ENCODE assay signal across 8 cellular contexts in the genomic region with DNA sequence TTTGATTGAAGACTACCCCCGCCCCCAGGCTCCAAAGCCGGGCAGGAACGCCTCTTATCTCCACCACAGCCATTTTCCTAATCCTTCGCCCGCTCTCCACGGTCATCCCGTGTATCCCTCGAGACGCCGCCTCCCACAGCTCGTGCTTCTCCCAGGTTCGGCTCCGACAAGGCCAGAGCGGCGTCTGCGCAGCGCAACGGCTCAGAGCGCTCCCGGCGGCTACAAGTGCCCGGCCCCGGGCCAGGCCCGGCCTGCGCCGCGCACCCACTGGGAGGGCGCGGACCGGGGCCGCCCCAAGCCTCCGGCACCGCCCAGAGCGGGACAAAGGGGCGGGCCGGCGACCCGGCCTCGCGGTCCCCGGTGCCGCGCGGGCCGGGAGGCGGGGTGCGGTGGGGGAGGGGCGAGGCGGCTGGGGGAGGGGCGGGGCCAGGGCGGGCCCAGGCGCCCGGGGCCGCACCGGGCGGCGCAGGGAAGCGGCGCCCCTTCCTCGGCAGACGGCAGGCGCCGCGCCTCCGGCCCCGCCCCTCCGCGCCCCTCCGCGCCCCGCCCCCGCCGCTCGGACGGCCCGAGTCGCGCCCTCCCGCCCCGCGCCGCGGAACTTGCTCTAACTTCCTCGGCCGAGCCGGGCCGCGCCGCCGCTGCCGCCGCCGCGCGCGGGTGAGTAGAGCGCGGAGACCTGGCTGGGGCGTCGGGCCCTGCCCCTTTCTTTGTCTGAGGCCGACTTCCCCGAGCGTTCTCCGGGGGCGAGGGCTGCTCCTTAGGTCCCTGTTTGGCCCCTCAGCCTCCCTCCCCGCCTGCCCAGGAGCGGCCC. TPM values are rescaled to one million over a fixed set of nuclear protein-coding genes. Genes with fewer than 3 reads are reported as not detected.
DNase-seq lines count a peak whose midpoint lies in the region; ATAC-seq and TF ChIP-seq lines count a peak whose summit lies in the region.

A gene with protein sequence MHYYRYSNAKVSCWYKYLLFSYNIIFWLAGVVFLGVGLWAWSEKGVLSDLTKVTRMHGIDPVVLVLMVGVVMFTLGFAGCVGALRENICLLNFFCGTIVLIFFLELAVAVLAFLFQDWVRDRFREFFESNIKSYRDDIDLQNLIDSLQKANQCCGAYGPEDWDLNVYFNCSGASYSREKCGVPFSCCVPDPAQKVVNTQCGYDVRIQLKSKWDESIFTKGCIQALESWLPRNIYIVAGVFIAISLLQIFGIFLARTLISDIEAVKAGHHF (plus strand): TSS at position 596 of the 811 bp plus-strand sequence. CDS start 34,924 bp downstream, outside the sequence.

- H3K4me3 ChIP-seq in DND-41 (ENCODE audit: low read depth in 1 of 2, low read length in 2 of 2) (peak within 1 kb of the TSS; percentile 72 to 86), IMR-90 (ENCODE audit: insufficient read depth, low read depth, low read length) (peak within 1 kb of the TSS; percentile 73), parathyroid adenoma (ENCODE audit: low read depth, low read length) (peak within 1 kb of the TSS; percentile 60), upper lobe of left lung (peak within 1 kb of the TSS; percentile 87 to 98 (median 94))

- H4K8ac ChIP-seq in IMR-90 (ENCODE audit: low read depth in 2 of 2, low read length in 2 of 2): peak within 1 kb of the TSS; percentile 83 to 84

- peak within 1 kb of the TSS; percentile 11; the same call in 1 of the 3 replicates for H2BK15ac ChIP-seq in IMR-90 (ENCODE audit: low read depth, low read length)

- WGBS in IMR-90 (ENCODE audit: extremely low coverage in 2 of 2, insufficient read length in 1 of 2), 2 experiments: 3% methylated on average over 16 of the region's 107 CpGs; no CpG with 5 or more reads in 1 of the 2 experiments
- 0 to 1% (median 1%) methylated on average over 51 to 95 of the region's 107 CpGs for WGBS in adipose tissue, 3 donors
- 3 to 4% methylated on average over 18 to 33 of the region's 107 CpGs for WGBS in upper lobe of left lung, 2 donors

- H3K9ac ChIP-seq in DND-41 (ENCODE audit: low read depth, low read length) (peak within 1 kb of the TSS; percentile 90), IMR-90 (ENCODE audit: low read depth, low read length) (peak within 1 kb of the TSS; percentile 84), parathyroid adenoma (peak within 1 kb of the TSS; percentile 73)

- intact Hi-C loops in IMR-90 (cut with micrococcal nuclease) (no loop called here), Right ventricle myocardium superior (cut with DNase I) (no loop called here)

- peak within 1 kb of the TSS; percentile 47; the same call in 1 of the 2 replicates for H3K56ac ChIP-seq in IMR-90 (ENCODE audit: extremely low read depth, insufficient read depth, low read length)

- TF ChIP-seq POLR2A in IMR-90 (IDR thresholded peaks at IDR 0.05; ENCODE audit: low read depth, low read length) (no peak; the same call in 1 of the 2 replicates), upper lobe of left lung (IDR thresholded peaks at IDR 0.05) (peak in 3 of 4 donors; percentile 54 to 86 (median 76))

- H4K20me1 ChIP-seq in DND-41 (ENCODE audit: insufficient read depth, low read length) (peaks cover 30% of the 10 kb centered on the region), IMR-90 (ENCODE audit: insufficient read depth, low read length) (peaks cover 31% of the 10 kb centered on the region)

- H3K36me3 ChIP-seq in DND-41 (ENCODE audit: insufficient read depth, low read length): no peaks in the 10 kb centered on the region; the same call in 1 of the 2 replicates
- no peaks in the 10 kb centered on the region; the same call in 1 of the 2 replicates for H3K36me3 ChIP-seq in IMR-90 (ENCODE audit: control insufficient read depth, insufficient read depth, low read length)
- no peaks in the 10 kb centered on the region for H3K36me3 ChIP-seq in parathyroid adenoma (ENCODE audit: control insufficient read depth, insufficient read depth, low read length)
- H3K36me3 ChIP-seq in upper lobe of left lung: peaks cover 0 to 5% (median 0%) of the 10 kb centered on the region in 4 donors

- peak within 1 kb of the TSS; percentile 91 for H2AK9ac ChIP-seq in IMR-90 (replicated peaks; ENCODE audit: low read depth, low read length, poor library complexity)

- CTCF ChIA-PET in IMR-90 (lab: Yijun Ruan, JAX): interaction anchor here (1.0 to 1.7 kb wide), 3 partner anchors 9 to 52 kb away, joined by 3 to 9 read pairs (median 8); no protein-coding TSS in a partner anchor

- in situ Hi-C loops in IMR-90 (cut with MboI; ENCODE audit: low sequenced_read_pairs): loop anchor here (25.0 kb wide), 1 partner anchor 292 kb away; no protein-coding TSS in a partner anchor

- H2AFZ ChIP-seq in DND-41 (ENCODE audit: low read depth, low read length): peak within 1 kb of the TSS; percentile 87
- peak within 1 kb of the TSS; percentile 91 for H2AFZ ChIP-seq in IMR-90 (replicated peaks; ENCODE audit: low read length, poor library complexity)
- H2AFZ ChIP-seq in parathyroid adenoma: peak within 1 kb of the TSS; percentile 91

- H2BK120ac ChIP-seq in IMR-90 (ENCODE audit: low read depth, low read length): peak within 1 kb of the TSS; percentile 50; the same call in 1 of the 2 replicates

- peak within 1 kb of the TSS; percentile 94 for H3K4me2 ChIP-seq in DND-41 (ENCODE audit: insufficient read depth, low read length)
- peak within 1 kb of the TSS; percentile 91 for H3K4me2 ChIP-seq in IMR-90 (ENCODE audit: low read depth, low read length)
- H3K4me2 ChIP-seq in parathyroid adenoma (ENCODE audit: low read length): peak within 1 kb of the TSS; percentile 84

- H3K79me1 ChIP-seq in IMR-90 (ENCODE audit: low read depth in 1 of 2, low read length in 2 of 2): peaks cover 0 to 35% of the 10 kb centered on the region in 2 experiments; a peak in 3 of 4 replicates

- peaks cover 3% of the 10 kb centered on the region for H3K27me3 ChIP-seq in DND-41 (ENCODE audit: insufficient read depth, low read length, poor library complexity)
- no peaks in the 10 kb centered on the region for H3K27me3 ChIP-seq in IMR-90 (ENCODE audit: control insufficient read depth, insufficient read depth, low read length)
- no peaks in the 10 kb centered on the region for H3K27me3 ChIP-seq in parathyroid adenoma (ENCODE audit: control insufficient read depth, insufficient read depth, low read length)
- H3K27me3 ChIP-seq in upper lobe of left lung: no peaks in the 10 kb centered on the region

- peak within 1 kb of the TSS; percentile 33 for H2BK5ac ChIP-seq in IMR-90 (ENCODE audit: low read depth, low read length, poor library complexity, severe bottlenecking)

- H3K4me1 ChIP-seq in DND-41 (ENCODE audit: insufficient read depth, low read length) (peaks cover 38% of the 10 kb centered on the region), IMR-90 (ENCODE audit: control insufficient read depth, insufficient read depth, low read length) (peaks cover 14% of the 10 kb centered on the region), parathyroid adenoma (peaks cover 29% of the 10 kb centered on the region), upper lobe of left lung (peaks cover 42 to 61% (median 56%) of the 10 kb centered on the region in 4 donors)

- ATAC-seq in DND-41 (ENCODE audit: insufficient read depth, low read depth) (peak; percentile 58), GM21526 (IDR thresholded peaks at IDR 0.05; ENCODE audit: low FRiP score, unreplicated experiment) (peak; percentile 61), IMR-90 (ENCODE audit: low read depth) (peak; percentile 89), Right ventricle myocardium superior (ENCODE audit: poor library complexity) (peak; percentile 90), upper lobe of left lung (ENCODE audit: low FRiP score in 2 of 2) (peak; percentile 91)

- H3K23ac ChIP-seq in IMR-90 (ENCODE audit: low read depth, low read length): peak within 1 kb of the TSS; percentile 88

- peaks cover 24% of the 10 kb centered on the region for H3K79me2 ChIP-seq in DND-41 (ENCODE audit: insufficient read depth, low read length)
- peaks cover 40% of the 10 kb centered on the region for H3K79me2 ChIP-seq in parathyroid adenoma

- POLR2A ChIA-PET in IMR-90 (lab: Charles Lee; ENCODE audit: unreplicated experiment): no interaction called here

- TF ChIP-seq CTCF in DND-41 (IDR thresholded peaks at IDR 0.05; ENCODE audit: borderline replicate concordance, extremely low read depth, low read length, poor library complexity, severe bottlenecking): no peak
- no peak for TF ChIP-seq CTCF in IMR-90 (conservative IDR thresholded peaks at IDR 0.05; ENCODE audit: low read depth, low read length)
- no peak for TF ChIP-seq CTCF in parathyroid adenoma (IDR thresholded peaks at IDR 0.05)
- TF ChIP-seq CTCF in upper lobe of left lung (IDR thresholded peaks at IDR 0.05): peak in 2 of 6 experiments; percentile 9 to 10

- 0 out of 2 replicates have a peak, but pooled peaks have one; percentile 4 for TF ChIP-seq RAD21 in IMR-90 (IDR thresholded peaks at IDR 0.05; ENCODE audit: low read length)

- dilution Hi-C loops in IMR-90 (cut with HindIII; ENCODE audit: low sequenced_read_pairs, unreplicated experiment): no loop called here

- no TSS peak for BruUV-seq in IMR-90 (replicated peaks; lab: Mats Ljungman, UMichigan)

- peak within 1 kb of the TSS; percentile 75 for H4K91ac ChIP-seq in IMR-90 (ENCODE audit: insufficient read depth, low read depth, low read length)

- peak within 1 kb of the TSS; percentile 5; the same call in 1 of the 2 replicates for H4K5ac ChIP-seq in IMR-90 (ENCODE audit: low read depth, low read length)

- peak; percentile 74 for DNase-seq in DND-41
- DNase-seq in IMR-90: peak; percentile 79
- DNase-seq in SW480 (ENCODE audit: low spot score): peak; percentile 69
- DNase-seq in Right ventricle myocardium superior: peak; percentile 92
- peak; percentile 90 to 97 for DNase-seq in upper lobe of left lung

- H3K27ac ChIP-seq in DND-41 (ENCODE audit: low read length) (peak within 1 kb of the TSS; percentile 41; the same call in 1 of the 2 replicates), IMR-90 (ENCODE audit: insufficient read depth, low read length) (peak within 1 kb of the TSS; percentile 83), adipose tissue (ENCODE audit: low read depth, low read length) (peak within 1 kb of the TSS; percentile 73), parathyroid adenoma (peak within 1 kb of the TSS; percentile 90), upper lobe of left lung (peak within 1 kb of the TSS; percentile 98 to 100 (median 99))

- H3K4ac ChIP-seq in IMR-90 (ENCODE audit: low read depth, low read length): peak within 1 kb of the TSS; percentile 80

- H3K18ac ChIP-seq in IMR-90 (ENCODE audit: low read depth, low read length): peak within 1 kb of the TSS; percentile 9; the same call in 1 of the 2 replicates

- 0 out of 2 replicates have a peak within 1 kb of the TSS, but pooled peaks have one; percentile 5 for H2BK20ac ChIP-seq in IMR-90 (ENCODE audit: low read depth, low read length)

- peak within 1 kb of the TSS; percentile 90 for H3K14ac ChIP-seq in IMR-90 (replicated peaks; ENCODE audit: low read depth, low read length)

- peak within 1 kb of the TSS; percentile 83; the same call in 1 of the 2 replicates for H2AK5ac ChIP-seq in IMR-90 (ENCODE audit: low read depth, low read length)

- peaks cover 32% of the 10 kb centered on the region for H3K9me1 ChIP-seq in IMR-90 (ENCODE audit: insufficient read depth, low read length)

- TF ChIP-seq EP300 in upper lobe of left lung (IDR thresholded peaks at IDR 0.05): no peak

- H3K9me3 ChIP-seq in DND-41 (ENCODE audit: insufficient read depth, low read length, severe bottlenecking): no peaks in the 10 kb centered on the region
- H3K9me3 ChIP-seq in IMR-90 (ENCODE audit: control insufficient read depth, insufficient read depth, low read length): no peaks in the 10 kb centered on the region
- H3K9me3 ChIP-seq in parathyroid adenoma (ENCODE audit: control insufficient read depth, low read length): no peaks in the 10 kb centered on the region
- no peaks in the 10 kb centered on the region for H3K9me3 ChIP-seq in upper lobe of left lung

RNA-seq across cellular contexts. Expression of the gene that starts here (rescaled TPM):
- total RNA-seq in IMR-90 (2012; rRNA removed) (13.3 and 18.5 TPM in 2 replicates), Right ventricle myocardium superior (36.6 TPM), upper lobe of left lung (100 to 1,000 TPM in 4 of 6 donors, 10 to 100 TPM in 2; 52.1 to 157 (median 111) TPM)
- polyA plus RNA-seq in IMR-90 (2012; rRNA removed) (40.6 and 43.0 TPM in 2 replicates), adipose tissue (10 to 100 TPM; 29.5 to 82.7 (median 36.2) TPM)
- 55.8 and 57.7 TPM in 2 replicates for polyA plus RNA-seq in IMR-90 (2012; cell fraction: cytosol; rRNA removed)
- 36.3 and 44.3 TPM in 2 replicates for polyA plus RNA-seq in IMR-90 (2012; cell fraction: nucleus; rRNA removed; ENCODE audit: low replicate concordance)

Comparison
In these comparisons a context has a peak if more than half of its experiments do, and no peak if none do; other contexts are left out.
1. Peak in every context shown above with its lines: DNase-seq, ATAC-seq, H3K4me3 ChIP-seq and H3K27ac ChIP-seq.
2. H3K27ac ChIP-seq: peak in every context shown above with its lines; median percentile 99 in upper lobe of left lung; 90 in parathyroid adenoma; 83 in IMR-90; 73 in adipose tissue; 41 in DND-41.